11 cellular contexts compared by ENCODE assay signal in the genomic region with DNA sequence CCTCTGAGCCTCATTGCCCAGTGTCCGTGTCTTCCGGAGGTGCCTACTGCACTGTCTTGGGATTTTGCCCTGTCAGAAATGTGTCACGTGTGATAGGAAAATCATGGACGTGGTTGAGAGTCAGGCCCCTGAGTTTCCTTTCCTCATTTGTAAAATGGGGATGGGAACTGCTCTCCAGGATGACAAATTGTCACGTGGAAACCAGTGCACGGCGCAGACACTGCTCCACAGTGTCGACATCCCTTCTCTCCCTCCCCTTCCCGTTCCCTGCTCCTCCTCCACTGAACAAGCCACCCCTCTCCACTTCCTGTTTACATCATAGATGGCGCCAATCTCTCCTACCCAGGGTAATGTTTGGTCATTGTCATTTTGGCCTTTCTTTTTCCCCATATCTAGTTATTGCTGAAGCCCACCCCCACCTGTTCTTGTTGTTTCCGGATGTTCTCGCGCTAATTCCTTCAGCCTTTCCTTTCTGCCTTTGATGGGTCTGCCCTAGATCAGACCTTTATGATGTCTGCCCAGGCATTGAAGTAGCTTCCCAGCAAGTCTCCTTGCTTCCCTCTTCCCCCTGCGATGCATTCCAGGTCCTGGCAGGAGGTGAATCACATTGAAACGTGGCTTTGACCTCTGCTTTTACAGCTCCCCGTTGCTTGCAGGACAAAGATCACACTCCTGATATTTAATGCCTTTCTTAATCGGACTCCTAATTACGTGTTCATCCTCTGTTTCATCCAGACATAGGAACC.
DNase-seq lines count a peak whose midpoint lies in the region; ATAC-seq, FAIRE-seq and TF ChIP-seq lines count a peak whose summit lies in the region.
"Had no signal": no experiment of that assay in that cellular context is flagged by ENCODE, and none has a peak within 500 bp of the region (broad histone marks: within the 10 kb centered on the region; RNA-seq: fewer than 3 reads in every experiment).

No MANE protein-coding gene starts in this region.

- H3K27ac ChIP-seq in IMR-90 (ENCODE audit: insufficient read depth, low read length) (no peak overlapping the region), kidney (ENCODE audit: low read depth in 2 of 2, low read length in 2 of 2) (peak overlapping the region; percentile 60 to 67)

- H2AFZ ChIP-seq in IMR-90 (replicated peaks; ENCODE audit: low read length, poor library complexity): no peak overlapping the region

- no peak overlapping the region for H2BK120ac ChIP-seq in IMR-90 (ENCODE audit: low read depth, low read length)

- no peak overlapping the region for H4K91ac ChIP-seq in IMR-90 (ENCODE audit: insufficient read depth, low read depth, low read length)

- no peak overlapping the region for H3K4me2 ChIP-seq in IMR-90 (ENCODE audit: low read depth, low read length)

- H4K8ac ChIP-seq in IMR-90 (ENCODE audit: low read depth in 2 of 2, low read length in 2 of 2): 0 out of 4 replicates have a peak overlapping the region, but pooled peaks of 1 of the 2 experiments have one; percentile 25

- WGBS in IMR-90 (ENCODE audit: extremely low coverage in 2 of 2, insufficient read length in 1 of 2), 2 experiments: 66% methylated on average over 11 of the region's 18 CpGs; no CpG with 5 or more reads in 1 of the 2 experiments

- H3K14ac ChIP-seq in IMR-90 (replicated peaks; ENCODE audit: low read depth, low read length): no peak overlapping the region

- peak; percentile 15 for DNase-seq in IMR-90
- peak; percentile 90 for DNase-seq in amniotic epithelial cell (ENCODE audit: low read depth)
- no peak for DNase-seq in kidney
- peak; percentile 38 for DNase-seq in putamen (ENCODE audit: low spot score)
- no peak for DNase-seq in activated CD4-positive, CD25-positive, alpha-beta regulatory T cell (lab: John Stamatoyannopoulos, UW)
- DNase-seq in effector CD8-positive, alpha-beta T cell (lab: John Stamatoyannopoulos, UW): no peak
- DNase-seq: activated effector memory CD4-positive, alpha-beta T cell treated with Interleukin-2 at 50 U/mL for 16 hours; Karpas-422; NCI-H524 treated with DMSO at 0.1 percent for 48 hours had no signal

- H3K18ac ChIP-seq in IMR-90 (ENCODE audit: low read depth, low read length): no peak overlapping the region

- TF ChIP-seq POLR2A in IMR-90 (IDR thresholded peaks at IDR 0.05; ENCODE audit: low read depth, low read length): no peak

- H3K9me3 ChIP-seq in IMR-90 (ENCODE audit: control insufficient read depth, insufficient read depth, low read length): peaks cover 3% of the 10 kb centered on the region; the same call in 1 of the 2 replicates
- H3K9me3 ChIP-seq in kidney (ENCODE audit: control insufficient read depth in 1 of 2, low read length in 2 of 2): no peaks in the 10 kb centered on the region

- H3K56ac ChIP-seq in IMR-90 (ENCODE audit: extremely low read depth, insufficient read depth, low read length): no peak overlapping the region

- CTCF ChIA-PET in IMR-90 (lab: Yijun Ruan, JAX): interaction anchor here (1.1 kb wide), 1 partner anchor 12 kb away, joined by 3 read pairs; no protein-coding TSS in a partner anchor

- POLR2A ChIA-PET in IMR-90 (lab: Charles Lee; ENCODE audit: unreplicated experiment): no interaction called here

- intact Hi-C loops in IMR-90 (cut with micrococcal nuclease): no loop called here
- intact Hi-C loops in kidney (cut with DNase I): no loop called here

- in situ Hi-C loops in IMR-90 (cut with MboI; ENCODE audit: low sequenced_read_pairs): no loop called here

- TF ChIP-seq RAD21 in IMR-90 (IDR thresholded peaks at IDR 0.05; ENCODE audit: low read length): no peak

- H2AK9ac ChIP-seq in IMR-90 (replicated peaks; ENCODE audit: low read depth, low read length, poor library complexity): no peak overlapping the region

- peaks cover 11% of the 10 kb centered on the region; the same call in 1 of the 2 replicates for H4K20me1 ChIP-seq in IMR-90 (ENCODE audit: insufficient read depth, low read length)

- no peak overlapping the region for H2BK20ac ChIP-seq in IMR-90 (ENCODE audit: low read depth, low read length)

- H3K23ac ChIP-seq in IMR-90 (ENCODE audit: low read depth, low read length): no peak overlapping the region

- no peak overlapping the region for H2BK15ac ChIP-seq in IMR-90 (ENCODE audit: low read depth, low read length)

- H3K36me3 ChIP-seq in IMR-90 (ENCODE audit: control insufficient read depth, insufficient read depth, low read length) (0 out of 2 replicates have a peak, but pooled peaks cover 4% of the 10 kb centered on the region), kidney (ENCODE audit: control insufficient read depth in 1 of 2, insufficient read depth in 2 of 2, low read length in 2 of 2) (no peaks in the 10 kb centered on the region)

- peaks cover 7% of the 10 kb centered on the region; the same call in 1 of the 2 replicates for H3K9me1 ChIP-seq in IMR-90 (ENCODE audit: insufficient read depth, low read length)

- H3K4me3 ChIP-seq in IMR-90 (ENCODE audit: insufficient read depth, low read depth, low read length) (no peak overlapping the region), kidney (ENCODE audit: low read length in 2 of 2) (no peak overlapping the region)

- dilution Hi-C loops in IMR-90 (cut with HindIII; ENCODE audit: low sequenced_read_pairs, unreplicated experiment): no loop called here

- H3K27me3 ChIP-seq in IMR-90 (ENCODE audit: control insufficient read depth, insufficient read depth, low read length): no peaks in the 10 kb centered on the region

- TF ChIP-seq CTCF in IMR-90 (conservative IDR thresholded peaks at IDR 0.05; ENCODE audit: low read depth, low read length): no peak
- no peak for TF ChIP-seq CTCF in kidney (IDR thresholded peaks at IDR 0.05; ENCODE audit: borderline replicate concordance, extremely low read depth, insufficient read depth)

- no peak overlapping the region for H3K4ac ChIP-seq in IMR-90 (ENCODE audit: low read depth, low read length)

- H3K79me1 ChIP-seq in IMR-90 (ENCODE audit: low read depth in 1 of 2, low read length in 2 of 2): peaks cover 28 to 57% of the 10 kb centered on the region in 2 experiments

- no peak overlapping the region for H2AK5ac ChIP-seq in IMR-90 (ENCODE audit: low read depth, low read length)

- FAIRE-seq in kidney (lab: Jason Lieb, UNC): no peak

- peak overlapping the region; percentile 10 for H2BK5ac ChIP-seq in IMR-90 (ENCODE audit: low read depth, low read length, poor library complexity, severe bottlenecking)

- H3K9ac ChIP-seq in IMR-90 (ENCODE audit: low read depth, low read length) (no peak overlapping the region), kidney (ENCODE audit: low read length in 2 of 2) (no peak overlapping the region)

- ATAC-seq in IMR-90 (ENCODE audit: low read depth) (no peak), HG02798 (IDR thresholded peaks at IDR 0.05; ENCODE audit: poor library complexity, unreplicated experiment) (no peak), HG02973 (IDR thresholded peaks at IDR 0.05; ENCODE audit: unreplicated experiment) (no peak)

- H4K5ac ChIP-seq in IMR-90 (ENCODE audit: low read depth, low read length): no peak overlapping the region

- H3K4me1 ChIP-seq in IMR-90 (ENCODE audit: control insufficient read depth, insufficient read depth, low read length): no peaks in the 10 kb centered on the region
- H3K4me1 ChIP-seq in kidney (ENCODE audit: control insufficient read depth in 1 of 2, insufficient read depth in 1 of 2, low read depth in 1 of 2, low read length in 2 of 2): peaks cover 3 to 4% of the 10 kb centered on the region in 2 donors

- no TSS peak for BruUV-seq in IMR-90 (replicated peaks; lab: Mats Ljungman, UMichigan)

TF ChIP-seq in IMR-90, 13 proteins besides CTCF, POLR2A, EP300 and RAD21:
- TF ChIP-seq SMC3 (IDR thresholded peaks at IDR 0.05; ENCODE audit: low read depth, low read length) (no peak), MAFK (IDR thresholded peaks at IDR 0.05; ENCODE audit: low read depth, low read length) (no peak), MAZ (IDR thresholded peaks at IDR 0.05; ENCODE audit: borderline replicate concordance, low read depth, low read length) (no peak), CHD1 (IDR thresholded peaks at IDR 0.05; ENCODE audit: low read depth, low read length) (no peak), FOS (IDR thresholded peaks at IDR 0.05; ENCODE audit: low read depth, low read length) (no peak), MXI1 (IDR thresholded peaks at IDR 0.05; ENCODE audit: borderline replicate concordance, low read depth, low read length) (no peak), USF2 (IDR thresholded peaks at IDR 0.05; ENCODE audit: low read depth, low read length) (no peak), NFE2L2 (IDR thresholded peaks at IDR 0.05; ENCODE audit: low read depth, low read length) (no peak), RFX5 (IDR thresholded peaks at IDR 0.05; ENCODE audit: low read depth, low read length) (no peak), RCOR1 (IDR thresholded peaks at IDR 0.05; ENCODE audit: insufficient replicate concordance, low read length) (no peak), CEBPB (IDR thresholded peaks at IDR 0.05; ENCODE audit: low read depth, low read length) (no peak)
- TF ChIP-seq, protein P1, sequence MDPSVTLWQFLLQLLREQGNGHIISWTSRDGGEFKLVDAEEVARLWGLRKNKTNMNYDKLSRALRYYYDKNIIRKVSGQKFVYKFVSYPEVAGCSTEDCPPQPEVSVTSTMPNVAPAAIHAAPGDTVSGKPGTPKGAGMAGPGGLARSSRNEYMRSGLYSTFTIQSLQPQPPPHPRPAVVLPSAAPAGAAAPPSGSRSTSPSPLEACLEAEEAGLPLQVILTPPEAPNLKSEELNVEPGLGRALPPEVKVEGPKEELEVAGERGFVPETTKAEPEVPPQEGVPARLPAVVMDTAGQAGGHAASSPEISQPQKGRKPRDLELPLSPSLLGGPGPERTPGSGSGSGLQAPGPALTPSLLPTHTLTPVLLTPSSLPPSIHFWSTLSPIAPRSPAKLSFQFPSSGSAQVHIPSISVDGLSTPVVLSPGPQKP (IDR thresholded peaks at IDR 0.05; ENCODE audit: borderline replicate concordance, low read depth, low read length): no peak

Comparison
In these comparisons a context has a peak if more than half of its experiments do, and no peak if none do; other contexts are left out.
1. DNase-seq: peak in IMR-90 (single experiment), amniotic epithelial cell (single experiment) and putamen (single experiment); none in kidney (single experiment), activated CD4-positive, CD25-positive, alpha-beta regulatory T cell (0 of 4) and effector CD8-positive, alpha-beta T cell (single experiment).